ENCODE assay signal across 15 cellular contexts in the genomic region with DNA sequence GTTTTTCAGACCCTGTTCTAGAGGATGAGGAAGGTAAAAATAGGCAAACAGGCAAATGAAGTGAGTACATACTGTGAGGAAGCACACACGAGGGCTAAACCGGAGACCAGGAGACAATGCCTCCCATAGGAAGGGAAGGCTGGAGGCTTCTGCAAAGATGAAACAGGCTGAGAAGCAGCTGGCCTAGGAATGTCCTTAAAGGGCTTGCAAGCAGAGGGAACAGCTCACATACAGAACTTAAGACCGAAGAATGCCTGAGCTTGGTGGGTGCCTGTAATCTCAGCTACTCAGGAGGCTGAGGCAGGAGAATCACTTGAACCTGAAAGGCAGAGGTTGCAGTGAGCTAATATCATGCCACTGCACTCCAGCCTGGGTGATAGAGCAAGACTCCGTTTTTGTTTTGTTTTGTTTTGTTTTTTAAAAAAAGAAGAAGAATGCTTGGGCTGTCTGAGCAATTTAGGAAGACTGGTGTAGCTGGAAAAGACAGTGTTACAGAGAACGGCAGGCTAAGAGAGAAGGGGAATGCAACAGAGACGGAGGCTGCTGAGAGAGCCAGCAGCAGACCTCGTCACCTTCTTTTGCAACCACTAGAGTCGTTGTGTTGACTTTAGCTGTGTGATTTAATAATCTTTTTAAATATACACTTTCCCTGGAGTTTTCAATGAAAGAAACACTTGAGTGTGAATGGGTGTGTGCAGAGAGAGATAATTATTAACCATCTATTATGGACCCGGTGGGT.
"Had no signal": no experiment of that assay in that cellular context is flagged by ENCODE, and none has a peak within 500 bp of the region (broad histone marks: within the 10 kb centered on the region; RNA-seq: fewer than 3 reads in every experiment).

No MANE protein-coding gene starts in this region.

- DNase-seq: activated B cell treated with CpG ODN at 0.5 μM for 24 hours; activated CD4-positive, alpha-beta T cell treated with anti-CD3 and anti-CD28 coated beads, Interleukin-2, amount 10 ng/mL, durations not matched to agents 24 days and 14 days; activated naive CD4-positive, alpha-beta T cell treated with anti-CD3 and anti-CD28 coated beads, Interleukin-2, amount 10 ng/mL, durations not matched to agents 7 days and 5 days; activated T-cell treated with anti-CD3 and anti-CD28 coated beads for 4 hours; caudate nucleus; effector memory CD8-positive, alpha-beta T cell; gastrocnemius medialis; kidney; ovary; sigmoid colon; stimulated activated CD4-positive, alpha-beta T cell treated with anti-CD3 and anti-CD28 coated beads, Interleukin-2, amount 100 ng/mL, for 24 hours; stimulated activated naive CD4-positive, alpha-beta T cell treated with Interleukin-2 at 50 U/mL for 16 hours; trophoblast cell had no signal

- H3K4me3 ChIP-seq: gastrocnemius medialis, heart right ventricle, ovary, sigmoid colon had no signal

- H3K9me3 ChIP-seq: gastrocnemius medialis, ovary had no signal

- H3K27ac ChIP-seq: epithelial cell of prostate, gastrocnemius medialis, ovary, sigmoid colon had no signal

- H3K36me3 ChIP-seq: gastrocnemius medialis, heart right ventricle, ovary, sigmoid colon had no signal

- H3K27me3 ChIP-seq: gastrocnemius medialis, ovary, sigmoid colon had no signal

- H3K4me1 ChIP-seq: gastrocnemius medialis had no signal

- ATAC-seq: effector memory CD8-positive, alpha-beta T cell; gastrocnemius medialis had no signal
